ENCODE assay signal across 1 cellular context in the genomic region with DNA sequence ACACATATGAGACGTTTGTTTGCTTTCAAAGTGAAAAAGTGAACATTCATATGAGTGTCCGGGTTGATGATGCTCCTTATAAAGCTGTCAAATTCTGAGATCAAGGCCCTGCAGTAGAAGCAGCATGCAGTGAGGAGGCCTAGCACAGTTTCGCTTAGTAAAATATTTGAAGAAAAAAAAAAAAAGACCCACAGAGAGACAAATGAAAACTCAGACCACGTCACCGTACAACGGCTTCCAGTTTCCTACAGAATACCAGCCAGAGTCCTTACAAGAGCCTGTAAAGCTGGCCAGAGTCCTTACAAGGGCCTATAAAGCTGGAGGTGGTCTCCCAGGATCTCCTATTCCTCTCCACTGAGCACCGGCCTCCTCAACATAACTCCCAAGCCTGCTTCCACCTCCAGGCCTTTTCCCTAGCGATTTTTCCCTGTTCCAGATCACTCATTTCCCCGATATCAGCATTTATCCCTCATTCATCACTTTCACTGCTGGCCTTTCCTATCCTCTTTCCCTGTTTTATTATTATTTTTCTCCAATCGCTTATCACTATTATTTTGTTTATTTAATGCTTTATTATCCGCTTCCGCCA.
TF ChIP-seq lines count a peak whose summit lies in the region.

No MANE protein-coding gene starts in this region.

TF ChIP-seq in H1, 55 proteins besides CTCF, POLR2A, EP300 and RAD21:
- TF ChIP-seq TAF1 (IDR thresholded peaks at IDR 0.05; ENCODE audit: low read depth, low read length) (no peak), KDM4A (IDR thresholded peaks at IDR 0.05; ENCODE audit: low read depth, low read length, severe bottlenecking) (no peak), CBX8 (IDR thresholded peaks at IDR 0.05; ENCODE audit: borderline replicate concordance, low read depth, low read length) (no peak), GTF2F1 (IDR thresholded peaks at IDR 0.05; ENCODE audit: borderline replicate concordance, low read depth, low read length) (no peak), EGR1 (IDR thresholded peaks at IDR 0.05; ENCODE audit: borderline replicate concordance, low read depth, low read length) (no peak), TEAD4 (IDR thresholded peaks at IDR 0.05; ENCODE audit: low read depth, low read length) (no peak), SUZ12 (IDR thresholded peaks at IDR 0.05; ENCODE audit: low read length) (no peak), SIN3A (conservative IDR thresholded peaks at IDR 0.05 in 1 of 2, IDR thresholded peaks at IDR 0.05 in 1 of 2; ENCODE audit: low read depth in 1 of 2, low read length in 2 of 2) (no peak), RFX5 (IDR thresholded peaks at IDR 0.05; ENCODE audit: borderline replicate concordance, low read depth, low read length) (no peak), ZNF274 (IDR thresholded peaks at IDR 0.05; ENCODE audit: borderline replicate concordance, extremely low read depth, low read length) (no peak), TAF7 (optimal IDR thresholded peaks at IDR 0.05; ENCODE audit: borderline replicate concordance, low read depth, low read length) (no peak), NANOG (IDR thresholded peaks at IDR 0.05; ENCODE audit: insufficient read depth, low read depth, low read length, poor library complexity, severe bottlenecking) (no peak), BACH1 (IDR thresholded peaks at IDR 0.05; ENCODE audit: low read length) (no peak), POU5F1 (IDR thresholded peaks at IDR 0.05; ENCODE audit: low read depth, low read length) (no peak), POLR2AphosphoS5 (IDR thresholded peaks at IDR 0.05; ENCODE audit: low read depth, low read length) (no peak), MAFK (IDR thresholded peaks at IDR 0.05; ENCODE audit: low read depth, low read length) (no peak), EZH2 (IDR thresholded peaks at IDR 0.05; ENCODE audit: low read depth, low read length, severe bottlenecking) (no peak)
- TF ChIP-seq, protein P1, sequence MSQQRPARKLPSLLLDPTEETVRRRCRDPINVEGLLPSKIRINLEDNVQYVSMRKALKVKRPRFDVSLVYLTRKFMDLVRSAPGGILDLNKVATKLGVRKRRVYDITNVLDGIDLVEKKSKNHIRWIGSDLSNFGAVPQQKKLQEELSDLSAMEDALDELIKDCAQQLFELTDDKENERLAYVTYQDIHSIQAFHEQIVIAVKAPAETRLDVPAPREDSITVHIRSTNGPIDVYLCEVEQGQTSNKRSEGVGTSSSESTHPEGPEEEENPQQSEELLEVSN (IDR thresholded peaks at IDR 0.05) = no peak
- TF ChIP-seq, protein P2, sequence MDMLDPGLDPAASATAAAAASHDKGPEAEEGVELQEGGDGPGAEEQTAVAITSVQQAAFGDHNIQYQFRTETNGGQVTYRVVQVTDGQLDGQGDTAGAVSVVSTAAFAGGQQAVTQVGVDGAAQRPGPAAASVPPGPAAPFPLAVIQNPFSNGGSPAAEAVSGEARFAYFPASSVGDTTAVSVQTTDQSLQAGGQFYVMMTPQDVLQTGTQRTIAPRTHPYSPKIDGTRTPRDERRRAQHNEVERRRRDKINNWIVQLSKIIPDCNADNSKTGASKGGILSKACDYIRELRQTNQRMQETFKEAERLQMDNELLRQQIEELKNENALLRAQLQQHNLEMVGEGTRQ (IDR thresholded peaks at IDR 0.05; ENCODE audit: low read length) = no peak
- TF ChIP-seq, protein P3, sequence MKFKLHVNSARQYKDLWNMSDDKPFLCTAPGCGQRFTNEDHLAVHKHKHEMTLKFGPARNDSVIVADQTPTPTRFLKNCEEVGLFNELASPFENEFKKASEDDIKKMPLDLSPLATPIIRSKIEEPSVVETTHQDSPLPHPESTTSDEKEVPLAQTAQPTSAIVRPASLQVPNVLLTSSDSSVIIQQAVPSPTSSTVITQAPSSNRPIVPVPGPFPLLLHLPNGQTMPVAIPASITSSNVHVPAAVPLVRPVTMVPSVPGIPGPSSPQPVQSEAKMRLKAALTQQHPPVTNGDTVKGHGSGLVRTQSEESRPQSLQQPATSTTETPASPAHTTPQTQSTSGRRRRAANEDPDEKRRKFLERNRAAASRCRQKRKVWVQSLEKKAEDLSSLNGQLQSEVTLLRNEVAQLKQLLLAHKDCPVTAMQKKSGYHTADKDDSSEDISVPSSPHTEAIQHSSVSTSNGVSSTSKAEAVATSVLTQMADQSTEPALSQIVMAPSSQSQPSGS (IDR thresholded peaks at IDR 0.05; ENCODE audit: low read length) = no peak
